ENCODE assay signal across 1 cellular context in the genomic region with DNA sequence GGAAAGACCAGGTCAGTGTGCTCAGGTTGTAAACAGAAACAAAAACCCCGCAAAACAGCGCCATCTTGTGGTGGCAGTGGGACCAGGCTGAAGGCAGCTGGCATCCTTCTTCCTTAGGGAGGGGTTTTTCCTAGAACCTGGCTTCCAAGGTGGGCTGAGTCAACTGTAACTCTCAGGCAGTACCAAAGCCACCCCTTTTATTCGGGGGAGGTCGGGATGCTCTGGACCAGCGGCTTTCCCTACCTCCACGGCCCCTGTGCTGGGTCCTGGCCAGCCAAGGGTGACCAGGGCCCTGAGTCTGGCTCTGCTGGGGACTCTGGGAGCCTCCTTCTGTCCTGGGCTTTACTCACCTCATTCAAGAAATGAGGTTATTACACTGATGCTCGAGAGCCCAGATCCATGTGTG.
TF ChIP-seq lines count a peak whose summit lies in the region.

No MANE protein-coding gene starts in this region.

TF ChIP-seq in WTC11, 78 proteins besides CTCF, POLR2A, EP300 and RAD21 (continued from another document):
- TF ChIP-seq ZBTB43 (CRISPR knock-in tag; IDR thresholded peaks at IDR 0.05): no peak
- TF ChIP-seq, protein P1, sequence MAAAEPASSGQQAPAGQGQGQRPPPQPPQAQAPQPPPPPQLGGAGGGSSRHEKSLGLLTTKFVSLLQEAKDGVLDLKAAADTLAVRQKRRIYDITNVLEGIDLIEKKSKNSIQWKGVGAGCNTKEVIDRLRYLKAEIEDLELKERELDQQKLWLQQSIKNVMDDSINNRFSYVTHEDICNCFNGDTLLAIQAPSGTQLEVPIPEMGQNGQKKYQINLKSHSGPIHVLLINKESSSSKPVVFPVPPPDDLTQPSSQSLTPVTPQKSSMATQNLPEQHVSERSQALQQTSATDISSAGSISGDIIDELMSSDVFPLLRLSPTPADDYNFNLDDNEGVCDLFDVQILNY (CRISPR knock-in tag; IDR thresholded peaks at IDR 0.05): no peak
- no peak for TF ChIP-seq ZNF219 (CRISPR knock-in tag; IDR thresholded peaks at IDR 0.05; ENCODE audit: borderline replicate concordance)
- TF ChIP-seq TEAD1 (CRISPR knock-in tag; IDR thresholded peaks at IDR 0.05): no peak
- 0 out of 2 replicates have a peak, but pooled peaks have one; percentile 16 for TF ChIP-seq SP1 (CRISPR knock-in tag; conservative IDR thresholded peaks at IDR 0.05)
- no peak for TF ChIP-seq NR3C1 (CRISPR knock-in tag; conservative IDR thresholded peaks at IDR 0.05; ENCODE audit: low read depth)
- no peak for TF ChIP-seq HMGA2 (CRISPR knock-in tag; IDR thresholded peaks at IDR 0.05)
- TF ChIP-seq, protein P2, sequence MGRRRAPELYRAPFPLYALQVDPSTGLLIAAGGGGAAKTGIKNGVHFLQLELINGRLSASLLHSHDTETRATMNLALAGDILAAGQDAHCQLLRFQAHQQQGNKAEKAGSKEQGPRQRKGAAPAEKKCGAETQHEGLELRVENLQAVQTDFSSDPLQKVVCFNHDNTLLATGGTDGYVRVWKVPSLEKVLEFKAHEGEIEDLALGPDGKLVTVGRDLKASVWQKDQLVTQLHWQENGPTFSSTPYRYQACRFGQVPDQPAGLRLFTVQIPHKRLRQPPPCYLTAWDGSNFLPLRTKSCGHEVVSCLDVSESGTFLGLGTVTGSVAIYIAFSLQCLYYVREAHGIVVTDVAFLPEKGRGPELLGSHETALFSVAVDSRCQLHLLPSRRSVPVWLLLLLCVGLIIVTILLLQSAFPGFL (CRISPR knock-in tag; IDR thresholded peaks at IDR 0.05; ENCODE audit: borderline replicate concordance): no peak
- TF ChIP-seq, protein P3, sequence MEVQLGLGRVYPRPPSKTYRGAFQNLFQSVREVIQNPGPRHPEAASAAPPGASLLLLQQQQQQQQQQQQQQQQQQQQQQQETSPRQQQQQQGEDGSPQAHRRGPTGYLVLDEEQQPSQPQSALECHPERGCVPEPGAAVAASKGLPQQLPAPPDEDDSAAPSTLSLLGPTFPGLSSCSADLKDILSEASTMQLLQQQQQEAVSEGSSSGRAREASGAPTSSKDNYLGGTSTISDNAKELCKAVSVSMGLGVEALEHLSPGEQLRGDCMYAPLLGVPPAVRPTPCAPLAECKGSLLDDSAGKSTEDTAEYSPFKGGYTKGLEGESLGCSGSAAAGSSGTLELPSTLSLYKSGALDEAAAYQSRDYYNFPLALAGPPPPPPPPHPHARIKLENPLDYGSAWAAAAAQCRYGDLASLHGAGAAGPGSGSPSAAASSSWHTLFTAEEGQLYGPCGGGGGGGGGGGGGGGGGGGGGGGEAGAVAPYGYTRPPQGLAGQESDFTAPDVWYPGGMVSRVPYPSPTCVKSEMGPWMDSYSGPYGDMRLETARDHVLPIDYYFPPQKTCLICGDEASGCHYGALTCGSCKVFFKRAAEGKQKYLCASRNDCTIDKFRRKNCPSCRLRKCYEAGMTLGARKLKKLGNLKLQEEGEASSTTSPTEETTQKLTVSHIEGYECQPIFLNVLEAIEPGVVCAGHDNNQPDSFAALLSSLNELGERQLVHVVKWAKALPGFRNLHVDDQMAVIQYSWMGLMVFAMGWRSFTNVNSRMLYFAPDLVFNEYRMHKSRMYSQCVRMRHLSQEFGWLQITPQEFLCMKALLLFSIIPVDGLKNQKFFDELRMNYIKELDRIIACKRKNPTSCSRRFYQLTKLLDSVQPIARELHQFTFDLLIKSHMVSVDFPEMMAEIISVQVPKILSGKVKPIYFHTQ (CRISPR knock-in tag; IDR thresholded peaks at IDR 0.05): no peak
- no peak for TF ChIP-seq NFYB (CRISPR knock-in tag; conservative IDR thresholded peaks at IDR 0.05; ENCODE audit: low read depth)
- TF ChIP-seq, protein P4, sequence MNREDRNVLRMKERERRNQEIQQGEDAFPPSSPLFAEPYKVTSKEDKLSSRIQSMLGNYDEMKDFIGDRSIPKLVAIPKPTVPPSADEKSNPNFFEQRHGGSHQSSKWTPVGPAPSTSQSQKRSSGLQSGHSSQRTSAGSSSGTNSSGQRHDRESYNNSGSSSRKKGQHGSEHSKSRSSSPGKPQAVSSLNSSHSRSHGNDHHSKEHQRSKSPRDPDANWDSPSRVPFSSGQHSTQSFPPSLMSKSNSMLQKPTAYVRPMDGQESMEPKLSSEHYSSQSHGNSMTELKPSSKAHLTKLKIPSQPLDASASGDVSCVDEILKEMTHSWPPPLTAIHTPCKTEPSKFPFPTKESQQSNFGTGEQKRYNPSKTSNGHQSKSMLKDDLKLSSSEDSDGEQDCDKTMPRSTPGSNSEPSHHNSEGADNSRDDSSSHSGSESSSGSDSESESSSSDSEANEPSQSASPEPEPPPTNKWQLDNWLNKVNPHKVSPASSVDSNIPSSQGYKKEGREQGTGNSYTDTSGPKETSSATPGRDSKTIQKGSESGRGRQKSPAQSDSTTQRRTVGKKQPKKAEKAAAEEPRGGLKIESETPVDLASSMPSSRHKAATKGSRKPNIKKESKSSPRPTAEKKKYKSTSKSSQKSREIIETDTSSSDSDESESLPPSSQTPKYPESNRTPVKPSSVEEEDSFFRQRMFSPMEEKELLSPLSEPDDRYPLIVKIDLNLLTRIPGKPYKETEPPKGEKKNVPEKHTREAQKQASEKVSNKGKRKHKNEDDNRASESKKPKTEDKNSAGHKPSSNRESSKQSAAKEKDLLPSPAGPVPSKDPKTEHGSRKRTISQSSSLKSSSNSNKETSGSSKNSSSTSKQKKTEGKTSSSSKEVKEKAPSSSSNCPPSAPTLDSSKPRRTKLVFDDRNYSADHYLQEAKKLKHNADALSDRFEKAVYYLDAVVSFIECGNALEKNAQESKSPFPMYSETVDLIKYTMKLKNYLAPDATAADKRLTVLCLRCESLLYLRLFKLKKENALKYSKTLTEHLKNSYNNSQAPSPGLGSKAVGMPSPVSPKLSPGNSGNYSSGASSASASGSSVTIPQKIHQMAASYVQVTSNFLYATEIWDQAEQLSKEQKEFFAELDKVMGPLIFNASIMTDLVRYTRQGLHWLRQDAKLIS (CRISPR knock-in tag; IDR thresholded peaks at IDR 0.05; ENCODE audit: borderline replicate concordance): no peak
- no peak for TF ChIP-seq TCF7 (CRISPR knock-in tag; IDR thresholded peaks at IDR 0.05; ENCODE audit: low read depth)
- TF ChIP-seq ZNF423 (CRISPR knock-in tag; IDR thresholded peaks at IDR 0.05): no peak
- no peak for TF ChIP-seq EMX1 (CRISPR knock-in tag; IDR thresholded peaks at IDR 0.05)
- 0 out of 2 replicates have a peak, but pooled peaks have one; percentile 62 for TF ChIP-seq FOXK1 (CRISPR knock-in tag; IDR thresholded peaks at IDR 0.05)
- TF ChIP-seq GABPB1 (CRISPR knock-in tag; IDR thresholded peaks at IDR 0.05): no peak
- TF ChIP-seq MYBL2 (CRISPR knock-in tag; IDR thresholded peaks at IDR 0.05): no peak
- TF ChIP-seq, protein P5, sequence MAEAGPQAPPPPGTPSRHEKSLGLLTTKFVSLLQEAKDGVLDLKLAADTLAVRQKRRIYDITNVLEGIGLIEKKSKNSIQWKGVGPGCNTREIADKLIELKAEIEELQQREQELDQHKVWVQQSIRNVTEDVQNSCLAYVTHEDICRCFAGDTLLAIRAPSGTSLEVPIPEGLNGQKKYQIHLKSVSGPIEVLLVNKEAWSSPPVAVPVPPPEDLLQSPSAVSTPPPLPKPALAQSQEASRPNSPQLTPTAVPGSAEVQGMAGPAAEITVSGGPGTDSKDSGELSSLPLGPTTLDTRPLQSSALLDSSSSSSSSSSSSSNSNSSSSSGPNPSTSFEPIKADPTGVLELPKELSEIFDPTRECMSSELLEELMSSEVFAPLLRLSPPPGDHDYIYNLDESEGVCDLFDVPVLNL (CRISPR knock-in tag; IDR thresholded peaks at IDR 0.05; ENCODE audit: borderline replicate concordance, low read depth): no peak
- TF ChIP-seq ZNF317 (CRISPR knock-in tag; IDR thresholded peaks at IDR 0.05; ENCODE audit: borderline replicate concordance, low read depth): no peak
- TF ChIP-seq ZNF396 (CRISPR knock-in tag; IDR thresholded peaks at IDR 0.05; ENCODE audit: borderline replicate concordance): no peak
- TF ChIP-seq ATF1 (CRISPR knock-in tag; IDR thresholded peaks at IDR 0.05): no peak
- no peak for TF ChIP-seq IRF2 (CRISPR knock-in tag; IDR thresholded peaks at IDR 0.05; ENCODE audit: borderline replicate concordance, low read depth)
